ENCODE assay signal across 8 cellular contexts in genomic region chr14:87153391-87153790, GRCh38.
"Had no signal": no experiment of that assay in that cellular context is flagged by ENCODE, and none has a peak within 500 bp of the region (broad histone marks: within the 10 kb centered on the region; RNA-seq: fewer than 3 reads in every experiment).

No MANE protein-coding gene starts in this region.

- DNase-seq: GM23248, GOT3, H7, HFFc6, KBM-7 had no signal

- H3K9me3 ChIP-seq: HAP-1 had no signal

- H3K27ac ChIP-seq: GM23248, HL-60 had no signal

- H3K27me3 Mint-ChIP-seq: IgD-negative memory B cell had no signal

- H3K36me3 ChIP-seq: HAP-1 had no signal

- H3K9ac ChIP-seq: GM23248 had no signal

- H2AFZ ChIP-seq: GM23248 had no signal

- H3K4me3 ChIP-seq: GM23248, HAP-1 had no signal

- H3K4me1 ChIP-seq: HAP-1 had no signal

- H3K27ac Mint-ChIP-seq: HFFc6 had no signal

- H3K4me3 Mint-ChIP-seq: HFFc6, IgD-negative memory B cell had no signal

- H3K36me3 Mint-ChIP-seq: IgD-negative memory B cell had no signal
